8 cellular contexts compared by ENCODE assay signal in genomic region chr10:63713191-63714144, GRCh38.
DNase-seq lines count a peak whose midpoint lies in the region; ATAC-seq and TF ChIP-seq lines count a peak whose summit lies in the region.

No MANE protein-coding gene starts in this region.

- DNase-seq in H4 (ENCODE audit: low spot score) (peak; percentile 33), RPMI7951 (ENCODE audit: low read depth) (peak; percentile 92), posterior cingulate gyrus (peak in 8 of 10 donors; percentile 20 to 81 (median 42)), KG1 (lab: John Stamatoyannopoulos, UW) (no peak)
- DNase-seq in activated naive CD4-positive, alpha-beta T cell treated with anti-CD3 and anti-CD28 coated beads, Interleukin-2, amount 50 U/mL, for 16 hours, result no peak
- no peak for DNase-seq in activated naive CD4-positive, alpha-beta T cell (lab: John Stamatoyannopoulos, UW)
- DNase-seq in activated T-cell treated with anti-CD3 and anti-CD28 coated beads, Interleukin-2, amount 50 U/mL, for 24 hours, result no peak

- no peaks in the 10 kb centered on the region for H3K36me3 Mint-ChIP-seq in activated T-cell treated with anti-CD3 and anti-CD28 coated beads, Interleukin-2, amount 50 U/mL, for 24 hours (ENCODE audit: low read depth)

- TF ChIP-seq CTCF in gastroesophageal sphincter (IDR thresholded peaks at IDR 0.05), result no peak

- no peak for ATAC-seq in gastroesophageal sphincter

- H3K4me1 Mint-ChIP-seq in activated T-cell treated with anti-CD3 and anti-CD28 coated beads, Interleukin-2, amount 50 U/mL, for 24 hours (ENCODE audit: low read depth), result peaks cover 11% of the 10 kb centered on the region

- H3K27ac Mint-ChIP-seq in activated T-cell treated with anti-CD3 and anti-CD28 coated beads, Interleukin-2, amount 50 U/mL, for 24 hours, result no peak overlapping the region

- WGBS in gastroesophageal sphincter (ENCODE audit: low coverage in 1 of 2), 2 donors, result 4 to 6% methylated on average over 4 to 7 of the region's 7 CpGs

- H3K27me3 ChIP-seq in gastroesophageal sphincter, result no peaks in the 10 kb centered on the region

- H3K4me3 Mint-ChIP-seq in activated T-cell treated with anti-CD3 and anti-CD28 coated beads, Interleukin-2, amount 50 U/mL, for 24 hours, result no peak overlapping the region

- H3K4me3 ChIP-seq in gastroesophageal sphincter, result no peak overlapping the region

- no peaks in the 10 kb centered on the region for H3K27me3 Mint-ChIP-seq in activated T-cell treated with anti-CD3 and anti-CD28 coated beads, Interleukin-2, amount 50 U/mL, for 24 hours

- no peak for TF ChIP-seq EP300 in gastroesophageal sphincter (IDR thresholded peaks at IDR 0.05)

- intact Hi-C loops in posterior cingulate gyrus (cut with DNase I), result loop anchor here (2.0 to 10.0 kb wide), 3 partner anchors 83 to 496 kb away; partner anchors contain the start of gene REEP3

- H3K27ac ChIP-seq in gastroesophageal sphincter, result peak overlapping the region; percentile 82 to 96 (median 86)

- H3K9me3 ChIP-seq in gastroesophageal sphincter, result no peaks in the 10 kb centered on the region

- H3K9me3 Mint-ChIP-seq in activated T-cell treated with anti-CD3 and anti-CD28 coated beads, Interleukin-2, amount 50 U/mL, for 24 hours, result no peaks in the 10 kb centered on the region

- no peaks in the 10 kb centered on the region for H3K36me3 ChIP-seq in gastroesophageal sphincter

- no peak for TF ChIP-seq POLR2A in gastroesophageal sphincter (IDR thresholded peaks at IDR 0.05)

- H3K4me1 ChIP-seq in gastroesophageal sphincter, result peaks cover 19 to 51% (median 24%) of the 10 kb centered on the region in 3 donors

Comparison
In these comparisons a context has a peak if more than half of its experiments do, and no peak if none do; other contexts are left out.
1. DNase-seq: peak in H4 (single experiment), RPMI7951 (single experiment) and posterior cingulate gyrus (8 of 10); none in activated naive CD4-positive, alpha-beta T cell treated with anti-CD3 and anti-CD28 coated beads, Interleukin-2, amount 50 U/mL, for 16 hours (single experiment), KG1 (single experiment), activated naive CD4-positive, alpha-beta T cell (0 of 4) and activated T-cell treated with anti-CD3 and anti-CD28 coated beads, Interleukin-2, amount 50 U/mL, for 24 hours (single experiment).